ENCODE assay signal across 9 cellular contexts in the genomic region with DNA sequence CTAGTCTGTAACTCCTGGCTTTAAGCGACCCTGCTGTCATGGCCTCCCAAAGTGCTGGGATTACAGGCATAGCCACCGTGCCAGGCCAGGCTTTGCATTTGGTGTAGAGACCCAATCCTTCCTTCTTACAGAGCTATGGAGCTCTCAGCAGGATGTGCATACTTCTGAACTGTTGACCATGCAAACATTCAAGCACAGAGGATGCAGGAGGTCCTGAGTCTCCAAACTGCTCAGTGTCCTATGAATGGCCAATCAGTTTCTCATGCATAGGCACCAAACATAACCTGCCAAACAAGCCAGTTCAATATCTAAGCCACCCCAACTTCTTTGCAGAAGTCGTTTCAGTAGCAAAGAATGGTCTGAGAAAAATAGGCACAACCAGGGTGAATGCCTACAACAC.
"Had no signal": no experiment of that assay in that cellular context is flagged by ENCODE, and none has a peak within 500 bp of the region (broad histone marks: within the 10 kb centered on the region; RNA-seq: fewer than 3 reads in every experiment).

No MANE protein-coding gene starts in this region.

- H3K27ac Mint-ChIP-seq: H9 had no signal

- H3K4me3 ChIP-seq: GM23248, K562 had no signal

- DNase-seq: GM23248, GOT3, H9, HCEC 1CT, IMR-90, KG1 had no signal

- H3K4me3 Mint-ChIP-seq: H9 had no signal

- ATAC-seq: K562 had no signal

- H3K27ac ChIP-seq: GM23248, HL-60 had no signal

- H2AFZ ChIP-seq: GM23248 had no signal

- FAIRE-seq: H54, K562 had no signal

- H3K9ac ChIP-seq: GM23248 had no signal
